8 cellular contexts compared by ENCODE assay signal in genomic region chr20:39264506-39265172, GRCh38.
DNase-seq lines count a peak whose midpoint lies in the region; ATAC-seq and TF ChIP-seq lines count a peak whose summit lies in the region.

No MANE protein-coding gene starts in this region.

- no peak overlapping the region for H3K9ac ChIP-seq in parathyroid adenoma

- H2AFZ ChIP-seq in parathyroid adenoma, result no peak overlapping the region

- H3K4me1 Mint-ChIP-seq in activated T-helper 1 cell treated with anti-CD3 and anti-CD28 coated beads, Interleukin-12 subunit alpha, Interleukin-12 subunit beta, Interleukin-2, Interleukin-4 antibody, amounts not matched to agents 30 ng/mL and 10 ng/mL and 1 ng/mL, durations not matched to agents 14 hours and 24 hours and 36 hours (ENCODE audit: low read depth), result no peaks in the 10 kb centered on the region

- no peak overlapping the region for H3K27ac Mint-ChIP-seq in activated T-helper 1 cell treated with anti-CD3 and anti-CD28 coated beads, Interleukin-12 subunit alpha, Interleukin-12 subunit beta, Interleukin-2, Interleukin-4 antibody, amounts not matched to agents 30 ng/mL and 10 ng/mL and 1 ng/mL, durations not matched to agents 14 hours and 24 hours and 36 hours

- H3K79me2 ChIP-seq in parathyroid adenoma, result no peaks in the 10 kb centered on the region

- H3K27ac ChIP-seq in parathyroid adenoma, result no peak overlapping the region

- H3K9me3 ChIP-seq in parathyroid adenoma (ENCODE audit: control insufficient read depth, low read length), result no peaks in the 10 kb centered on the region

- no peak overlapping the region for H3K4me2 ChIP-seq in parathyroid adenoma (ENCODE audit: low read length)

- TF ChIP-seq CTCF in parathyroid adenoma (IDR thresholded peaks at IDR 0.05), result peak; percentile 95

- no peaks in the 10 kb centered on the region for H3K36me3 ChIP-seq in parathyroid adenoma (ENCODE audit: control insufficient read depth, insufficient read depth, low read length)

- peaks cover 4% of the 10 kb centered on the region for H3K27me3 Mint-ChIP-seq in activated T-helper 1 cell treated with anti-CD3 and anti-CD28 coated beads, Interleukin-12 subunit alpha, Interleukin-12 subunit beta, Interleukin-2, Interleukin-4 antibody, amounts not matched to agents 30 ng/mL and 10 ng/mL and 1 ng/mL, durations not matched to agents 14 hours and 24 hours and 36 hours (ENCODE audit: insufficient read depth)

- H3K27me3 ChIP-seq in parathyroid adenoma (ENCODE audit: control insufficient read depth, insufficient read depth, low read length), result no peaks in the 10 kb centered on the region

- no peaks in the 10 kb centered on the region for H3K36me3 Mint-ChIP-seq in activated T-helper 1 cell treated with anti-CD3 and anti-CD28 coated beads, Interleukin-12 subunit alpha, Interleukin-12 subunit beta, Interleukin-2, Interleukin-4 antibody, amounts not matched to agents 30 ng/mL and 10 ng/mL and 1 ng/mL, durations not matched to agents 14 hours and 24 hours and 36 hours (ENCODE audit: low read depth)

- peaks cover 11% of the 10 kb centered on the region for H3K4me1 ChIP-seq in parathyroid adenoma

- DNase-seq in DMS53 treated with DMSO at 0.1 percent for 48 hours (lab: John Stamatoyannopoulos, UW; ENCODE audit: unreplicated experiment), result peak; percentile 19
- DNase-seq in HS-27A (ENCODE audit: low read depth), result peak; percentile 11
- DNase-seq in NOMO-1 treated with dmso at 0.1 percent for 144 hours (lab: John Stamatoyannopoulos, UW; ENCODE audit: unreplicated experiment), result peak; percentile 13
- DNase-seq in activated T-helper 1 cell treated with anti-CD3 and anti-CD28 coated beads, Interleukin-12 subunit alpha, Interleukin-12 subunit beta, Interleukin-2, Interleukin-4 antibody, amounts not matched to agents 30 ng/mL and 10 ng/mL and 1 ng/mL, durations not matched to agents 14 hours and 24 hours and 36 hours (ENCODE audit: low spot score), result peak; percentile 2
- peak; percentile 23 for DNase-seq in glomerular endothelial cell (ENCODE audit: extremely low read depth, low read depth, low spot score)

- ATAC-seq in HG03025 (IDR thresholded peaks at IDR 0.05; ENCODE audit: low FRiP score, unreplicated experiment) (no peak), GM19463 (IDR thresholded peaks at IDR 0.05; ENCODE audit: unreplicated experiment) (no peak)

- intact Hi-C loops in activated T-helper 1 cell treated with anti-CD3 and anti-CD28 coated beads, Interleukin-12 subunit alpha, Interleukin-12 subunit beta, Interleukin-2, Interleukin-4 antibody, amounts not matched to agents 30 ng/mL and 10 ng/mL and 1 ng/mL, durations not matched to agents 14 hours and 24 hours and 36 hours (cut with micrococcal nuclease), result loop anchor here (10.0 kb wide), 1 partner anchor 610 kb away; no protein-coding TSS in a partner anchor

- H3K4me3 Mint-ChIP-seq in activated T-helper 1 cell treated with anti-CD3 and anti-CD28 coated beads, Interleukin-12 subunit alpha, Interleukin-12 subunit beta, Interleukin-2, Interleukin-4 antibody, amounts not matched to agents 30 ng/mL and 10 ng/mL and 1 ng/mL, durations not matched to agents 14 hours and 24 hours and 36 hours, result no peak overlapping the region

- no peak overlapping the region for H3K4me3 ChIP-seq in parathyroid adenoma (ENCODE audit: low read depth, low read length)

- H3K9me3 Mint-ChIP-seq in activated T-helper 1 cell treated with anti-CD3 and anti-CD28 coated beads, Interleukin-12 subunit alpha, Interleukin-12 subunit beta, Interleukin-2, Interleukin-4 antibody, amounts not matched to agents 30 ng/mL and 10 ng/mL and 1 ng/mL, durations not matched to agents 14 hours and 24 hours and 36 hours, result no peaks in the 10 kb centered on the region
